In genomic region chr20:36199293-36200257, GRCh38 we compare ENCODE assay signal across 1 cellular context.
TF ChIP-seq lines count a peak whose summit lies in the region.

No MANE protein-coding gene starts in this region.

TF ChIP-seq in HepG2, 621 proteins besides CTCF, POLR2A, EP300 and RAD21 (continued from another document and continues in another):
- TF ChIP-seq ZNF496 (CRISPR knock-in tag; IDR thresholded peaks at IDR 0.05; ENCODE audit: insufficient replicate concordance) (no peak), RFX5 (IDR thresholded peaks at IDR 0.05; ENCODE audit: low read depth, low read length) (no peak), FOXM1 (CRISPR knock-in tag; IDR thresholded peaks at IDR 0.05) (no peak), RELA (CRISPR knock-in tag; IDR thresholded peaks at IDR 0.05) (0 out of 2 replicates have a peak, but pooled peaks have one; percentile 55), ZNF441 (CRISPR knock-in tag; IDR thresholded peaks at IDR 0.05; ENCODE audit: borderline replicate concordance) (no peak), DNMT3B (CRISPR knock-in tag; conservative IDR thresholded peaks at IDR 0.05) (peak; percentile 52; the same call in 1 of the 2 replicates), ZNF878 (CRISPR knock-in tag; IDR thresholded peaks at IDR 0.05) (no peak), ZNF143 (CRISPR knock-in tag; IDR thresholded peaks at IDR 0.05) (no peak), AGO2 (optimal IDR thresholded peaks at IDR 0.05; ENCODE audit: low read depth, low read length) (no peak), SP5 (CRISPR knock-in tag; IDR thresholded peaks at IDR 0.05; ENCODE audit: borderline replicate concordance, low read depth) (no peak), ZNF761 (CRISPR knock-in tag; conservative IDR thresholded peaks at IDR 0.05) (0 out of 2 replicates have a peak, but pooled peaks have one; percentile 35), ZNF235 (CRISPR knock-in tag; IDR thresholded peaks at IDR 0.05; ENCODE audit: borderline replicate concordance) (no peak), ZNF296 (CRISPR knock-in tag; conservative IDR thresholded peaks at IDR 0.05) (no peak), HMG20B (CRISPR knock-in tag; conservative IDR thresholded peaks at IDR 0.05) (no peak), SP140L (CRISPR knock-in tag; IDR thresholded peaks at IDR 0.05; ENCODE audit: borderline replicate concordance) (peak; percentile 59; the same call in 1 of the 2 replicates), MED1 (CRISPR knock-in tag; IDR thresholded peaks at IDR 0.05) (peak; percentile 35; the same call in 1 of the 2 replicates), HNRNPH1 (optimal IDR thresholded peaks at IDR 0.05; ENCODE audit: low read depth, low read length) (no peak), ZNF335 (CRISPR knock-in tag; IDR thresholded peaks at IDR 0.05) (no peak), ZSCAN20 (CRISPR knock-in tag; IDR thresholded peaks at IDR 0.05; ENCODE audit: borderline replicate concordance) (no peak), ZNF282 (IDR thresholded peaks at IDR 0.05; ENCODE audit: partially characterized antibody) (no peak), ZNF703 (CRISPR knock-in tag; IDR thresholded peaks at IDR 0.05; ENCODE audit: borderline replicate concordance) (no peak), ZSCAN29 (CRISPR knock-in tag; conservative IDR thresholded peaks at IDR 0.05) (no peak), BCL3 (CRISPR knock-in tag; IDR thresholded peaks at IDR 0.05) (0 out of 2 replicates have a peak, but pooled peaks have one; percentile 32), PPARG (CRISPR knock-in tag; conservative IDR thresholded peaks at IDR 0.05) (no peak; the same call in 1 of the 2 replicates), ZBTB44 (CRISPR knock-in tag; IDR thresholded peaks at IDR 0.05) (0 out of 2 replicates have a peak, but pooled peaks have one; percentile 39), ZNF710 (CRISPR knock-in tag; IDR thresholded peaks at IDR 0.05; ENCODE audit: borderline replicate concordance) (no peak), NFATC3 (CRISPR knock-in tag; IDR thresholded peaks at IDR 0.05) (no peak), SATB2 (CRISPR knock-in tag; IDR thresholded peaks at IDR 0.05) (no peak), ZSCAN12 (CRISPR knock-in tag; IDR thresholded peaks at IDR 0.05) (peak; percentile 37; the same call in 1 of the 2 replicates), ZKSCAN8 (CRISPR knock-in tag; IDR thresholded peaks at IDR 0.05; ENCODE audit: borderline replicate concordance) (peak; percentile 42; the same call in 1 of the 2 replicates), REPIN1 (CRISPR knock-in tag; IDR thresholded peaks at IDR 0.05; ENCODE audit: borderline replicate concordance, low read depth) (0 out of 2 replicates have a peak, but pooled peaks have one; percentile 25), RARA (CRISPR knock-in tag; IDR thresholded peaks at IDR 0.05) (no peak), ARHGAP35 (CRISPR knock-in tag; IDR thresholded peaks at IDR 0.05; ENCODE audit: borderline replicate concordance) (no peak), RBAK (CRISPR knock-in tag; IDR thresholded peaks at IDR 0.05) (no peak), ZNF615 (CRISPR knock-in tag; IDR thresholded peaks at IDR 0.05; ENCODE audit: borderline replicate concordance) (no peak), KLF6 (CRISPR knock-in tag; IDR thresholded peaks at IDR 0.05) (no peak), ZBTB38 (CRISPR knock-in tag; IDR thresholded peaks at IDR 0.05) (peak; percentile 77), ZNF253 (CRISPR knock-in tag; IDR thresholded peaks at IDR 0.05; ENCODE audit: borderline replicate concordance) (no peak), MLLT10 (CRISPR knock-in tag; IDR thresholded peaks at IDR 0.05) (no peak), ZFP41 (CRISPR knock-in tag; IDR thresholded peaks at IDR 0.05; ENCODE audit: borderline replicate concordance) (no peak), ZNF367 (CRISPR knock-in tag; IDR thresholded peaks at IDR 0.05; ENCODE audit: borderline replicate concordance) (no peak), ZNF788 (CRISPR knock-in tag; IDR thresholded peaks at IDR 0.05; ENCODE audit: borderline replicate concordance) (no peak), ARNT (IDR thresholded peaks at IDR 0.05) (no peak), SP1 (IDR thresholded peaks at IDR 0.05) (no peak), SP1 (CRISPR knock-in tag; IDR thresholded peaks at IDR 0.05) (peak; percentile 32), ZFP36L1 (CRISPR knock-in tag; IDR thresholded peaks at IDR 0.05) (no peak)
- TF ChIP-seq, protein P1, sequence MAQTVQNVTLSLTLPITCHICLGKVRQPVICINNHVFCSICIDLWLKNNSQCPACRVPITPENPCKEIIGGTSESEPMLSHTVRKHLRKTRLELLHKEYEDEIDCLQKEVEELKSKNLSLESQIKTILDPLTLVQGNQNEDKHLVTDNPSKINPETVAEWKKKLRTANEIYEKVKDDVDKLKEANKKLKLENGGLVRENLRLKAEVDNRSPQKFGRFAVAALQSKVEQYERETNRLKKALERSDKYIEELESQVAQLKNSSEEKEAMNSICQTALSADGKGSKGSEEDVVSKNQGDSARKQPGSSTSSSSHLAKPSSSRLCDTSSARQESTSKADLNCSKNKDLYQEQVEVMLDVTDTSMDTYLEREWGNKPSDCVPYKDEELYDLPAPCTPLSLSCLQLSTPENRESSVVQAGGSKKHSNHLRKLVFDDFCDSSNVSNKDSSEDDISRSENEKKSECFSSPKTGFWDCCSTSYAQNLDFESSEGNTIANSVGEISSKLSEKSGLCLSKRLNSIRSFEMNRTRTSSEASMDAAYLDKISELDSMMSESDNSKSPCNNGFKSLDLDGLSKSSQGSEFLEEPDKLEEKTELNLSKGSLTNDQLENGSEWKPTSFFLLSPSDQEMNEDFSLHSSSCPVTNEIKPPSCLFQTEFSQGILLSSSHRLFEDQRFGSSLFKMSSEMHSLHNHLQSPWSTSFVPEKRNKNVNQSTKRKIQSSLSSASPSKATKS (CRISPR knock-in tag; IDR thresholded peaks at IDR 0.05) = no peak
- TF ChIP-seq, protein P2, sequence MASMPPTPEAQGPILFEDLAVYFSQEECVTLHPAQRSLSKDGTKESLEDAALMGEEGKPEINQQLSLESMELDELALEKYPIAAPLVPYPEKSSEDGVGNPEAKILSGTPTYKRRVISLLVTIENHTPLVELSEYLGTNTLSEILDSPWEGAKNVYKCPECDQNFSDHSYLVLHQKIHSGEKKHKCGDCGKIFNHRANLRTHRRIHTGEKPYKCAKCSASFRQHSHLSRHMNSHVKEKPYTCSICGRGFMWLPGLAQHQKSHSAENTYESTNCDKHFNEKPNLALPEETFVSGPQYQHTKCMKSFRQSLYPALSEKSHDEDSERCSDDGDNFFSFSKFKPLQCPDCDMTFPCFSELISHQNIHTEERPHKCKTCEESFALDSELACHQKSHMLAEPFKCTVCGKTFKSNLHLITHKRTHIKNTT (CRISPR knock-in tag; IDR thresholded peaks at IDR 0.05) = no peak
- TF ChIP-seq, protein P3, sequence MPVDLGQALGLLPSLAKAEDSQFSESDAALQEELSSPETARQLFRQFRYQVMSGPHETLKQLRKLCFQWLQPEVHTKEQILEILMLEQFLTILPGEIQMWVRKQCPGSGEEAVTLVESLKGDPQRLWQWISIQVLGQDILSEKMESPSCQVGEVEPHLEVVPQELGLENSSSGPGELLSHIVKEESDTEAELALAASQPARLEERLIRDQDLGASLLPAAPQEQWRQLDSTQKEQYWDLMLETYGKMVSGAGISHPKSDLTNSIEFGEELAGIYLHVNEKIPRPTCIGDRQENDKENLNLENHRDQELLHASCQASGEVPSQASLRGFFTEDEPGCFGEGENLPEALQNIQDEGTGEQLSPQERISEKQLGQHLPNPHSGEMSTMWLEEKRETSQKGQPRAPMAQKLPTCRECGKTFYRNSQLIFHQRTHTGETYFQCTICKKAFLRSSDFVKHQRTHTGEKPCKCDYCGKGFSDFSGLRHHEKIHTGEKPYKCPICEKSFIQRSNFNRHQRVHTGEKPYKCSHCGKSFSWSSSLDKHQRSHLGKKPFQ (CRISPR knock-in tag; IDR thresholded peaks at IDR 0.05; ENCODE audit: insufficient replicate concordance) = no peak
- TF ChIP-seq, protein P4, sequence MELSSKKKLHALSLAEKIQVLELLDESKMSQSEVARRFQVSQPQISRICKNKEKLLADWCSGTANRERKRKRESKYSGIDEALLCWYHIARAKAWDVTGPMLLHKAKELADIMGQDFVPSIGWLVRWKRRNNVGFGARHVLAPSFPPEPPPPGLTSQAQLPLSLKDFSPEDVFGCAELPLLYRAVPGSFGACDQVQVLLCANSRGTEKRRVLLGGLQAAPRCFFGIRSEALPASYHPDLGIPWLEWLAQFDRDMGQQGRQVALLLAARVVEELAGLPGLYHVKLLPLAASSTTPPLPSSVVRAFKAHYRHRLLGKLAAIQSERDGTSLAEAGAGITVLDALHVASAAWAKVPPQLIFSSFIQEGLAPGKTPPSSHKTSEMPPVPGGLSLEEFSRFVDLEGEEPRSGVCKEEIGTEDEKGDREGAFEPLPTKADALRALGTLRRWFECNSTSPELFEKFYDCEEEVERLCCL (CRISPR knock-in tag; IDR thresholded peaks at IDR 0.05; ENCODE audit: borderline replicate concordance) = no peak
- TF ChIP-seq, protein P5, sequence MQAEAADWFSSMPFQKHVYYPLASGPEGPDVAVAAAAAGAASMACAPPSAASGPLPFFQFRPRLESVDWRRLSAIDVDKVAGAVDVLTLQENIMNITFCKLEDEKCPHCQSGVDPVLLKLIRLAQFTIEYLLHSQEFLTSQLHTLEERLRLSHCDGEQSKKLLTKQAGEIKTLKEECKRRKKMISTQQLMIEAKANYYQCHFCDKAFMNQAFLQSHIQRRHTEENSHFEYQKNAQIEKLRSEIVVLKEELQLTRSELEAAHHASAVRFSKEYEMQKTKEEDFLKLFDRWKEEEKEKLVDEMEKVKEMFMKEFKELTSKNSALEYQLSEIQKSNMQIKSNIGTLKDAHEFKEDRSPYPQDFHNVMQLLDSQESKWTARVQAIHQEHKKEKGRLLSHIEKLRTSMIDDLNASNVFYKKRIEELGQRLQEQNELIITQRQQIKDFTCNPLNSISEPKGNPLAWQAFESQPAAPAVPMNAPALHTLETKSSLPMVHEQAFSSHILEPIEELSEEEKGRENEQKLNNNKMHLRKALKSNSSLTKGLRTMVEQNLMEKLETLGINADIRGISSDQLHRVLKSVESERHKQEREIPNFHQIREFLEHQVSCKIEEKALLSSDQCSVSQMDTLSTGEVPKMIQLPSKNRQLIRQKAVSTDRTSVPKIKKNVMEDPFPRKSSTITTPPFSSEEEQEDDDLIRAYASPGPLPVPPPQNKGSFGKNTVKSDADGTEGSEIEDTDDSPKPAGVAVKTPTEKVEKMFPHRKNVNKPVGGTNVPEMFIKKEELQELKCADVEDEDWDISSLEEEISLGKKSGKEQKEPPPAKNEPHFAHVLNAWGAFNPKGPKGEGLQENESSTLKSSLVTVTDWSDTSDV (CRISPR knock-in tag; IDR thresholded peaks at IDR 0.05) = no peak
- TF ChIP-seq, protein P6, sequence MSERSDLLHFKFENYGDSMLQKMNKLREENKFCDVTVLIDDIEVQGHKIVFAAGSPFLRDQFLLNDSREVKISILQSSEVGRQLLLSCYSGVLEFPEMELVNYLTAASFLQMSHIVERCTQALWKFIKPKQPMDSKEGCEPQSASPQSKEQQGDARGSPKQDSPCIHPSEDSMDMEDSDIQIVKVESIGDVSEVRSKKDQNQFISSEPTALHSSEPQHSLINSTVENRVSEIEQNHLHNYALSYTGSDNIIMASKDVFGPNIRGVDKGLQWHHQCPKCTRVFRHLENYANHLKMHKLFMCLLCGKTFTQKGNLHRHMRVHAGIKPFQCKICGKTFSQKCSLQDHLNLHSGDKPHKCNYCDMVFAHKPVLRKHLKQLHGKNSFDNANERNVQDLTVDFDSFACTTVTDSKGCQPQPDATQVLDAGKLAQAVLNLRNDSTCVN (CRISPR knock-in tag; IDR thresholded peaks at IDR 0.05; ENCODE audit: borderline replicate concordance) = peak; percentile 80
- TF ChIP-seq, protein P7, sequence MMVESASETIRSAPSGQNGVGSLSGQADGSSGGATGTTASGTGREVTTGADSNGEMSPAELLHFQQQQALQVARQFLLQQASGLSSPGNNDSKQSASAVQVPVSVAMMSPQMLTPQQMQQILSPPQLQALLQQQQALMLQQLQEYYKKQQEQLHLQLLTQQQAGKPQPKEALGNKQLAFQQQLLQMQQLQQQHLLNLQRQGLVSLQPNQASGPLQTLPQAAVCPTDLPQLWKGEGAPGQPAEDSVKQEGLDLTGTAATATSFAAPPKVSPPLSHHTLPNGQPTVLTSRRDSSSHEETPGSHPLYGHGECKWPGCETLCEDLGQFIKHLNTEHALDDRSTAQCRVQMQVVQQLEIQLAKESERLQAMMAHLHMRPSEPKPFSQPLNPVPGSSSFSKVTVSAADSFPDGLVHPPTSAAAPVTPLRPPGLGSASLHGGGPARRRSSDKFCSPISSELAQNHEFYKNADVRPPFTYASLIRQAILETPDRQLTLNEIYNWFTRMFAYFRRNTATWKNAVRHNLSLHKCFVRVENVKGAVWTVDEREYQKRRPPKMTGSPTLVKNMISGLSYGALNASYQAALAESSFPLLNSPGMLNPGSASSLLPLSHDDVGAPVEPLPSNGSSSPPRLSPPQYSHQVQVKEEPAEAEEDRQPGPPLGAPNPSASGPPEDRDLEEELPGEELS (CRISPR knock-in tag; IDR thresholded peaks at IDR 0.05) = no peak
